Comparison of ENCODE assay signal across 8 cellular contexts in genomic region chr15:31434418-31435255, GRCh38.
A peak's percentile ranks its signal among the peaks of the same experiment; 100 is the strongest.
DNase-seq lines count a peak whose midpoint lies in the region; ATAC-seq, FAIRE-seq and TF ChIP-seq lines count a peak whose summit lies in the region.

No MANE protein-coding gene starts in this region.

- H3K4me1 ChIP-seq in foreskin keratinocyte = peaks cover 28% of the 10 kb centered on the region
- peaks cover 4 to 7% of the 10 kb centered on the region in 2 donors for H3K4me1 ChIP-seq in small intestine (ENCODE audit: control insufficient read depth in 2 of 2, insufficient read depth in 1 of 2, low read depth in 1 of 2, low read length in 1 of 2)
- H3K4me1 ChIP-seq in HAP-1 = peaks cover 9% of the 10 kb centered on the region

- no peaks in the 10 kb centered on the region for H3K27me3 ChIP-seq in foreskin keratinocyte
- no peaks in the 10 kb centered on the region for H3K27me3 ChIP-seq in small intestine (ENCODE audit: control insufficient read depth in 2 of 2, insufficient read depth in 2 of 2, low read length in 2 of 2)
- H3K27me3 ChIP-seq in HAP-1 (ENCODE audit: low read depth) = no peaks in the 10 kb centered on the region

- no peaks in the 10 kb centered on the region for H3K27me3 Mint-ChIP-seq in activated T-cell treated with anti-CD3 and anti-CD28 coated beads, Interleukin-2, amount 50 U/mL, for 24 hours

- ATAC-seq in foreskin keratinocyte = peak; percentile 86

- H3K36me3 Mint-ChIP-seq in activated T-cell treated with anti-CD3 and anti-CD28 coated beads, Interleukin-2, amount 50 U/mL, for 24 hours (ENCODE audit: low read depth) = no peaks in the 10 kb centered on the region

- H3K27ac ChIP-seq in foreskin keratinocyte (peak overlapping the region; percentile 99), small intestine (ENCODE audit: low read depth in 1 of 2, low read length in 1 of 2) (peak overlapping the region; percentile 88 to 97)

- no peak for FAIRE-seq in small intestine (lab: Jason Lieb, UNC)

- H3K4me1 Mint-ChIP-seq in activated T-cell treated with anti-CD3 and anti-CD28 coated beads, Interleukin-2, amount 50 U/mL, for 24 hours (ENCODE audit: low read depth) = peaks cover 86% of the 10 kb centered on the region

- peak overlapping the region; percentile 98 for H3K27ac Mint-ChIP-seq in activated T-cell treated with anti-CD3 and anti-CD28 coated beads, Interleukin-2, amount 50 U/mL, for 24 hours

- peak overlapping the region; percentile 76 for H3K4me3 Mint-ChIP-seq in activated T-cell treated with anti-CD3 and anti-CD28 coated beads, Interleukin-2, amount 50 U/mL, for 24 hours

- no peaks in the 10 kb centered on the region for H3K36me3 ChIP-seq in small intestine (ENCODE audit: control insufficient read depth in 2 of 2, insufficient read depth in 2 of 2, low read length in 2 of 2)
- H3K36me3 ChIP-seq in HAP-1 (replicated peaks) = no peaks in the 10 kb centered on the region

- H3K4me3 ChIP-seq in small intestine (ENCODE audit: low read depth in 1 of 2, low read length in 2 of 2) (no peak overlapping the region), HAP-1 (no peak overlapping the region)

- H3K9me3 ChIP-seq in small intestine (ENCODE audit: control insufficient read depth, low read depth) (no peaks in the 10 kb centered on the region), HAP-1 (no peaks in the 10 kb centered on the region)

- H3K9me3 Mint-ChIP-seq in activated T-cell treated with anti-CD3 and anti-CD28 coated beads, Interleukin-2, amount 50 U/mL, for 24 hours = no peaks in the 10 kb centered on the region

- DNase-seq in EL (peak; percentile 84), HCEC 1CT (peak; percentile 87), NK-92 (lab: John Stamatoyannopoulos, UW; ENCODE audit: unreplicated experiment) (peak; percentile 26), foreskin keratinocyte (peak; percentile 84 to 86), small intestine (peak; percentile 70), HAP-1 (ENCODE audit: low spot score in 2 of 2) (no peak), COLO829 (ENCODE audit: low spot score) (no peak)
- DNase-seq in activated T-cell treated with anti-CD3 and anti-CD28 coated beads, Interleukin-2, amount 50 U/mL, for 24 hours = no peak

- in situ Hi-C loops in HAP-1 (cut with MboI; ENCODE audit: low sequenced_read_pairs) = no loop called here

- WGBS in small intestine, 3 donors = 42 to 62% (median 50%) methylated on average over 22 to 23 of the region's 23 CpGs

- no peak for TF ChIP-seq CTCF in foreskin keratinocyte (conservative IDR thresholded peaks at IDR 0.05)

Comparison
In these comparisons a context has a peak if more than half of its experiments do, and no peak if none do; other contexts are left out.
1. DNase-seq: peak in EL (single experiment), HCEC 1CT (single experiment), NK-92 (single experiment), foreskin keratinocyte (2 of 2) and small intestine (single experiment); none in activated T-cell treated with anti-CD3 and anti-CD28 coated beads, Interleukin-2, amount 50 U/mL, for 24 hours (single experiment), HAP-1 (0 of 2) and COLO829 (single experiment).